ENCODE assay signal across 8 cellular contexts in genomic region chr11:65425971-65426838, GRCh38. TPM values are rescaled to one million over a fixed set of nuclear protein-coding genes. Genes with fewer than 3 reads are reported as not detected.
DNase-seq lines count a peak whose midpoint lies in the region; ATAC-seq lines count a peak whose summit lies in the region.

No MANE protein-coding gene starts in this region.

- in situ Hi-C loops in HAP-1 (cut with MboI; ENCODE audit: low sequenced_read_pairs) = no loop called here

- H3K36me3 ChIP-seq in CD4-positive, CD25-positive, alpha-beta regulatory T cell (ENCODE audit: control insufficient read depth, insufficient read depth, low read length) = peaks cover 11% of the 10 kb centered on the region
- H3K36me3 ChIP-seq in HAP-1 (replicated peaks) = peaks cover 62% of the 10 kb centered on the region

- H3K27me3 ChIP-seq in CD4-positive, CD25-positive, alpha-beta regulatory T cell (ENCODE audit: control insufficient read depth, insufficient read depth, low read length) = no peaks in the 10 kb centered on the region
- H3K27me3 ChIP-seq in HAP-1 (ENCODE audit: low read depth) (no peaks in the 10 kb centered on the region), mononuclear cell (ENCODE audit: insufficient read depth, low read length) (no peaks in the 10 kb centered on the region)

- peaks cover 68% of the 10 kb centered on the region for H3K4me1 ChIP-seq in CD4-positive, CD25-positive, alpha-beta regulatory T cell (ENCODE audit: control insufficient read depth, insufficient read depth, low read length, poor library complexity, severe bottlenecking)
- H3K4me1 ChIP-seq in HAP-1 (peaks cover 50% of the 10 kb centered on the region), mononuclear cell (ENCODE audit: insufficient read depth, low read length) (peaks cover 54% of the 10 kb centered on the region)

- H3K27ac Mint-ChIP-seq in CD4-positive, CD25-positive, alpha-beta regulatory T cell = peak overlapping the region; percentile 96 to 100 (median 98)
- peak overlapping the region; percentile 100 for H3K27ac Mint-ChIP-seq in dendritic cell treated with granulocyte-macrophage colony-stimulating factor and Interleukin-4, amounts not matched to agents 40 ng/mL and 50 ng/mL, for 4 days

- H3K27me3 Mint-ChIP-seq in CD4-positive, CD25-positive, alpha-beta regulatory T cell = peaks cover 8% of the 10 kb centered on the region
- H3K27me3 Mint-ChIP-seq in dendritic cell treated with granulocyte-macrophage colony-stimulating factor and Interleukin-4, amounts not matched to agents 40 ng/mL and 50 ng/mL, for 4 days = no peaks in the 10 kb centered on the region

- peaks cover 0 to 3% (median 0%) of the 10 kb centered on the region in 7 donors for H3K9me3 Mint-ChIP-seq in CD4-positive, CD25-positive, alpha-beta regulatory T cell
- no peaks in the 10 kb centered on the region for H3K9me3 Mint-ChIP-seq in dendritic cell treated with granulocyte-macrophage colony-stimulating factor and Interleukin-4, amounts not matched to agents 40 ng/mL and 50 ng/mL, for 4 days

- peaks cover 11 to 57% (median 46%) of the 10 kb centered on the region in 4 donors for H3K4me1 Mint-ChIP-seq in CD4-positive, CD25-positive, alpha-beta regulatory T cell
- H3K4me1 Mint-ChIP-seq in dendritic cell treated with granulocyte-macrophage colony-stimulating factor and Interleukin-4, amounts not matched to agents 40 ng/mL and 50 ng/mL, for 4 days (ENCODE audit: low read depth) = peaks cover 67% of the 10 kb centered on the region

- no peaks in the 10 kb centered on the region for H3K9me3 ChIP-seq in CD4-positive, CD25-positive, alpha-beta regulatory T cell (ENCODE audit: control insufficient read depth in 2 of 2, low read length in 2 of 2)
- peaks cover 3% of the 10 kb centered on the region; the same call in 1 of the 2 replicates for H3K9me3 ChIP-seq in HAP-1
- H3K9me3 ChIP-seq in mononuclear cell (ENCODE audit: low read depth, low read length) = no peaks in the 10 kb centered on the region

- peak overlapping the region; percentile 100 for H3K27ac ChIP-seq in CD4-positive, CD25-positive, alpha-beta regulatory T cell (ENCODE audit: insufficient read depth, low read length, poor library complexity, severe bottlenecking)

- peaks cover 40% of the 10 kb centered on the region for H3K36me3 Mint-ChIP-seq in CD4-positive, CD25-positive, alpha-beta regulatory T cell
- H3K36me3 Mint-ChIP-seq in dendritic cell treated with granulocyte-macrophage colony-stimulating factor and Interleukin-4, amounts not matched to agents 40 ng/mL and 50 ng/mL, for 4 days (ENCODE audit: low read depth) = peaks cover 96% of the 10 kb centered on the region

- ATAC-seq in CD4-positive, CD25-positive, alpha-beta regulatory T cell (ENCODE audit: low read depth in 2 of 2) = peak; percentile 29 to 33

- peak overlapping the region; percentile 97 for H3K4me3 ChIP-seq in CD4-positive, CD25-positive, alpha-beta regulatory T cell (ENCODE audit: low read depth, low read length)
- H3K4me3 ChIP-seq in HAP-1 (peak overlapping the region; percentile 87), mononuclear cell (ENCODE audit: low read length) (peak overlapping the region; percentile 99)

- peak in 2 of 3 donors; percentile 83 for DNase-seq in CD4-positive, CD25-positive, alpha-beta regulatory T cell
- DNase-seq in HAP-1 (ENCODE audit: low spot score in 2 of 2) = no peak
- peak; percentile 34 for DNase-seq in SK-N-DZ (ENCODE audit: low spot score)
- DNase-seq in DMS153 (lab: John Stamatoyannopoulos, UW) = no peak
- no peak for DNase-seq in NCI-H446 (lab: John Stamatoyannopoulos, UW)
- DNase-seq in NCI-H128 (lab: John Stamatoyannopoulos, UW; ENCODE audit: unreplicated experiment) = no peak

- intact Hi-C loops in dendritic cell treated with granulocyte-macrophage colony-stimulating factor and Interleukin-4, amounts not matched to agents 40 ng/mL and 50 ng/mL, for 4 days (cut with micrococcal nuclease) = loop anchor here (1.0 kb wide), 1 partner anchor 9 kb away; no protein-coding TSS in a partner anchor

- H3K4me3 Mint-ChIP-seq in CD4-positive, CD25-positive, alpha-beta regulatory T cell = peak overlapping the region; percentile 90 to 97 (median 95)
- H3K4me3 Mint-ChIP-seq in dendritic cell treated with granulocyte-macrophage colony-stimulating factor and Interleukin-4, amounts not matched to agents 40 ng/mL and 50 ng/mL, for 4 days = peak overlapping the region; percentile 96

RNA-seq across cellular contexts. Expression of gene NEAT1, which starts 3.6 kb away (rescaled TPM):
- total RNA-seq in CD4-positive, CD25-positive, alpha-beta regulatory T cell = 890 TPM
- 1 to 10 TPM; 1.4 to 3.1 (median 1.9) TPM for polyA plus RNA-seq in CD4-positive, CD25-positive, alpha-beta regulatory T cell
- 15.6 and 18.2 TPM in 2 replicates for polyA plus RNA-seq in SK-N-DZ (2014; cell fraction: cytosol; rRNA removed)
- 45.6 and 148 TPM in 2 replicates for polyA plus RNA-seq in SK-N-DZ (2014; cell fraction: nucleus; rRNA removed)
- total RNA-seq in mononuclear cell = 198 TPM

RNA-seq across cellular contexts. Expression of gene FRMD8, which starts 39.8 kb away (rescaled TPM):
- 47.4 TPM for total RNA-seq in CD4-positive, CD25-positive, alpha-beta regulatory T cell
- polyA plus RNA-seq in CD4-positive, CD25-positive, alpha-beta regulatory T cell = 10 to 100 TPM; 48.7 to 55.1 (median 53.9) TPM
- polyA plus RNA-seq in SK-N-DZ (2014; cell fraction: cytosol; rRNA removed) = 25.3 and 31.8 TPM in 2 replicates
- 28.6 and 39.3 TPM in 2 replicates for polyA plus RNA-seq in SK-N-DZ (2014; cell fraction: nucleus; rRNA removed)
- total RNA-seq in mononuclear cell = 23.1 TPM

RNA-seq across cellular contexts. Expression of gene SLC25A45, which starts 43.8 kb away (rescaled TPM):
- 40.3 TPM for total RNA-seq in CD4-positive, CD25-positive, alpha-beta regulatory T cell
- 10 to 100 TPM; 11.1 to 16.9 (median 13.8) TPM for polyA plus RNA-seq in CD4-positive, CD25-positive, alpha-beta regulatory T cell
- polyA plus RNA-seq in SK-N-DZ (2014; cell fraction: cytosol; rRNA removed) = 2.4 and 3.9 TPM in 2 replicates
- polyA plus RNA-seq in SK-N-DZ (2014; cell fraction: nucleus; rRNA removed) = 2.0 and 7.1 TPM in 2 replicates
- 12.6 TPM for total RNA-seq in mononuclear cell

Comparison
In these comparisons a context has a peak if more than half of its experiments do, and no peak if none do; other contexts are left out.
1. DNase-seq: peak in CD4-positive, CD25-positive, alpha-beta regulatory T cell (2 of 3) and SK-N-DZ (single experiment); none in HAP-1 (0 of 2), DMS153 (single experiment), NCI-H446 (0 of 2) and NCI-H128 (single experiment).
2. Peak in every context shown above with its lines, with median percentiles within 50 percentile points of each other: H3K4me3 ChIP-seq.